Comparison of ENCODE assay signal across 15 cellular contexts in genomic region chr9:119302988-119303698, GRCh38.
DNase-seq lines count a peak whose midpoint lies in the region; ATAC-seq, FAIRE-seq and TF ChIP-seq lines count a peak whose summit lies in the region.
"Had no signal": no experiment of that assay in that cellular context is flagged by ENCODE, and none has a peak within 500 bp of the region (broad histone marks: within the 10 kb centered on the region; RNA-seq: fewer than 3 reads in every experiment).

No MANE protein-coding gene starts in this region.

- TF ChIP-seq CTCF in bronchial epithelial cell (IDR thresholded peaks at IDR 0.05; ENCODE audit: insufficient read depth, low read length, severe bottlenecking) (no peak), fibroblast of the aortic adventitia (IDR thresholded peaks at IDR 0.05; ENCODE audit: insufficient read depth, low read length) (no peak)

- H3K36me3 ChIP-seq in bronchial epithelial cell (ENCODE audit: control insufficient read depth, insufficient read depth, low read length), result no peaks in the 10 kb centered on the region
- H3K36me3 ChIP-seq: BLaER1, HAP-1 had no signal

- ATAC-seq in left ventricle myocardium superior, result no peak
- ATAC-seq: GM23338 had no signal

- FAIRE-seq in bronchial epithelial cell (lab: Jason Lieb, UNC), result peak; percentile 36
- FAIRE-seq: GM12891 had no signal

- DNase-seq in DMS53 (lab: John Stamatoyannopoulos, UW), result peak; percentile 30
- peak; percentile 73 for DNase-seq in NCI-H69 (lab: John Stamatoyannopoulos, UW)
- DNase-seq in bronchial epithelial cell (ENCODE audit: low read depth), result no peak
- DNase-seq in fibroblast of the aortic adventitia (ENCODE audit: low read depth), result peak; percentile 2
- no peak for DNase-seq in stimulated activated CD4-positive, alpha-beta T cell treated with anti-CD3 and anti-CD28 coated beads, Interleukin-2, amount 100 ng/mL, for 24 hours
- DNase-seq in NCI-H1436 (lab: John Stamatoyannopoulos, UW), result no peak
- no peak for DNase-seq in left ventricle myocardium superior
- DNase-seq: 8988T; AML-193; Caco-2; CD8-positive, alpha-beta memory T cell had no signal

- no peaks in the 10 kb centered on the region for H3K27me3 ChIP-seq in bronchial epithelial cell (ENCODE audit: control insufficient read depth, insufficient read depth, low read length)
- H3K27me3 ChIP-seq: BLaER1 had no signal

- no peak overlapping the region for H3K4me3 ChIP-seq in bronchial epithelial cell (ENCODE audit: low read depth, low read length)
- no peak overlapping the region for H3K4me3 ChIP-seq in fibroblast of the aortic adventitia (ENCODE audit: low read depth, low read length)
- H3K4me3 ChIP-seq: BLaER1, GM23338, HAP-1 had no signal

- intact Hi-C loops in left ventricle myocardium superior (cut with micrococcal nuclease), result no loop called here

Comparison
In these comparisons a context has a peak if more than half of its experiments do, and no peak if none do; other contexts are left out.
1. DNase-seq: peak in DMS53 (single experiment), NCI-H69 (single experiment) and fibroblast of the aortic adventitia (single experiment); none in bronchial epithelial cell (single experiment), stimulated activated CD4-positive, alpha-beta T cell treated with anti-CD3 and anti-CD28 coated beads, Interleukin-2, amount 100 ng/mL, for 24 hours (0 of 2), NCI-H1436 (single experiment) and left ventricle myocardium superior (single experiment).